ENCODE assay signal across 32 cellular contexts in the genomic region with DNA sequence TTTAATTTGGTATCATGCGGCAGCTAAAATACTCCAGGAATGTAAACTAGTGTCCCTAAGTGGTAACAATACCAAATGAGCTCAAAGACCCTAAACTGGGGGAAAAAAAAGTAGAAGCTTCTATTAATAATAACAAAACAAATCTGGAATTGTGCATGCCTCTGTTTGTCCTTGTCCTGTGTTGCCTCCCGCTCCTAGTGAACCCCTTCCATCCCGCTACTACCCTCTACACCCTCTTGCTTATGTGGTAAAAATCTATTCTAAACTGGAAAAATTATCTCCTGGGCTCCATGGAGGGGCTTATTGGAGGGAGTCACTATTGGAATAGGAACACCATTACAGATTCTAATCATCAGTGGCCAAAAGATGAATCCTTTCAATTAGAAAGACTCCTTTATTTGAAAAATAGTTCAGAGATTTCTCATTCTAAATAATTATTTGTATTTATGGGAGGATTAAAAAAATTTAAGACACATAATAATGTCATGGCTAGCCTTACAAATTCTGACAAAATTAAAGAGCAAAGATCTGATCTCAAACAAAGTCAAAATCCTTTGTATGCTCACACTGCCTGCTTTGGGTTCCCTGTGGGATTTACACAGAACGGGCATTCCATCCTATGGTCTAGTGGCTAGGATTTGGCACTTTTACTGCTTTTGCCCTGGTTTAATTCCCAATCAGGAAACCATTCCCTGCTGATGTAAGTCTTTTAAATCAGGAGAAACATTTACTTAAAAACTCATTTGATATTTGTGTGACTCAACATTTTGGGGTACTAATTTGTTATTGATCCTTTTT.
"Had no signal": no experiment of that assay in that cellular context is flagged by ENCODE, and none has a peak within 500 bp of the region (broad histone marks: within the 10 kb centered on the region; RNA-seq: fewer than 3 reads in every experiment).

No MANE protein-coding gene starts in this region.

- H3K4me2 ChIP-seq: hepatocyte had no signal

- FAIRE-seq: endometrium, endothelial cell of umbilical vein, TTC549 had no signal

- H3K9me3 Mint-ChIP-seq: activated CD4-positive, alpha-beta T cell treated with anti-CD3 and anti-CD28 coated beads, Interleukin-2, amount 10 ng/mL, durations not matched to agents 7 days and 5 days; activated CD8-positive, alpha-beta T cell treated with anti-CD3 and anti-CD28 coated beads for 36 hours; activated T-cell treated with anti-CD3 and anti-CD28 coated beads, Interleukin-2, amount 50 U/mL, for 4 hours; T-helper 2 cell treated with Interferon-gamma antibody and Interleukin-4, amounts not matched to agents 5 μg/mL and 100 μg/mL, for 36 hours had no signal

- H3K27me3 ChIP-seq: body of pancreas, colonic mucosa, esophagus squamous epithelium, gastroesophageal sphincter, heart right ventricle, hepatocyte had no signal

- H3K4me1 Mint-ChIP-seq: T-helper 17 cell, WTC11 had no signal

- H2AFZ ChIP-seq: hepatocyte had no signal

- DNase-seq: activated CD4-positive, alpha-beta T cell treated with anti-CD3 and anti-CD28 coated beads for 1 hour; activated CD4-positive, alpha-beta T cell treated with anti-CD3 and anti-CD28 coated beads for 4 hours; activated CD4-positive, alpha-beta T cell treated with anti-CD3 and anti-CD28 coated beads, Interleukin-2, amount 10 ng/mL, durations not matched to agents 7 days and 5 days; activated CD4-positive, alpha-beta T cell treated with anti-CD3 and anti-CD28 coated beads, Interleukin-2, amount 50 U/mL, for 4 hours; activated CD8-positive, alpha-beta memory T cell treated with anti-CD3 and anti-CD28 coated beads for 24 hours; activated CD8-positive, alpha-beta T cell treated with anti-CD3 and anti-CD28 coated beads for 36 hours; activated effector memory CD4-positive, alpha-beta T cell treated with Interleukin-2 at 50 U/mL for 16 hours; activated gamma-delta T cell treated with Interleukin-2 at 50 U/mL for 16 hours; activated naive CD4-positive, alpha-beta T cell treated with anti-CD3 and anti-CD28 coated beads, Interleukin-2, amount 50 U/mL, for 16 hours; activated naive CD4-positive, alpha-beta T cell treated with Interleukin-2 at 50 U/mL for 16 hours; activated T-cell treated with anti-CD3 and anti-CD28 coated beads, Interleukin-2, amount 50 U/mL, for 4 hours; amniotic stem cell; anterior cingulate cortex; body of pancreas; caudate nucleus; colonic mucosa; effector CD8-positive, alpha-beta T cell; esophagus squamous epithelium; foreskin melanocyte; heart right ventricle; T-helper 17 cell had no signal

- H3K36me3 ChIP-seq: colonic mucosa, esophagus squamous epithelium, gastroesophageal sphincter, heart right ventricle had no signal

- H3K36me3 Mint-ChIP-seq: activated naive CD8-positive, alpha-beta T cell had no signal

- ATAC-seq: activated CD8-positive, alpha-beta T cell treated with anti-CD3 and anti-CD28 coated beads for 36 hours; activated T-cell treated with anti-CD3 and anti-CD28 coated beads, Interleukin-2, amount 50 U/mL, for 4 hours; activated T-helper 17 cell treated with anti-CD3 and anti-CD28 coated beads, Interleukin-2, amount 50 U/mL, for 72 hours; body of pancreas; gastroesophageal sphincter; heart right ventricle; T-helper 17 cell; WTC11 had no signal

- H3K4me3 Mint-ChIP-seq: activated CD4-positive, alpha-beta T cell treated with anti-CD3 and anti-CD28 coated beads, Interleukin-2, amount 10 ng/mL, durations not matched to agents 7 days and 5 days; activated CD8-positive, alpha-beta T cell treated with anti-CD3 and anti-CD28 coated beads for 36 hours; activated naive CD8-positive, alpha-beta T cell; activated T-cell treated with anti-CD3 and anti-CD28 coated beads, Interleukin-2, amount 50 U/mL, for 4 hours; activated T-helper 17 cell treated with anti-CD3 and anti-CD28 coated beads, Interleukin-2, amount 50 U/mL, for 72 hours; T-helper 17 cell; T-helper 2 cell treated with Interferon-gamma antibody and Interleukin-4, amounts not matched to agents 5 μg/mL and 100 μg/mL, for 36 hours; WTC11 had no signal

- H3K27ac ChIP-seq: body of pancreas, colonic mucosa, epithelial cell of prostate, esophagus squamous epithelium, gastroesophageal sphincter, heart right ventricle, VCaP had no signal

- H3K27me3 Mint-ChIP-seq: activated CD4-positive, alpha-beta T cell treated with anti-CD3 and anti-CD28 coated beads, Interleukin-2, amount 10 ng/mL, durations not matched to agents 7 days and 5 days; activated CD8-positive, alpha-beta T cell treated with anti-CD3 and anti-CD28 coated beads for 36 hours; T-helper 17 cell had no signal

- H3K79me2 ChIP-seq: hepatocyte had no signal

- H3K4me3 ChIP-seq: body of pancreas, colonic mucosa, esophagus squamous epithelium, gastroesophageal sphincter, heart right ventricle, hepatocyte had no signal

- H3K4me1 ChIP-seq: body of pancreas, colonic mucosa, esophagus squamous epithelium, gastroesophageal sphincter, heart right ventricle had no signal

- H3K27ac Mint-ChIP-seq: activated CD4-positive, alpha-beta T cell treated with anti-CD3 and anti-CD28 coated beads, Interleukin-2, amount 10 ng/mL, durations not matched to agents 7 days and 5 days; activated CD8-positive, alpha-beta T cell treated with anti-CD3 and anti-CD28 coated beads for 36 hours; activated naive CD8-positive, alpha-beta T cell; activated T-helper 17 cell treated with anti-CD3 and anti-CD28 coated beads, Interleukin-2, amount 50 U/mL, for 72 hours; T-helper 17 cell; T-helper 2 cell treated with Interferon-gamma antibody and Interleukin-4, amounts not matched to agents 5 μg/mL and 100 μg/mL, for 36 hours; WTC11 had no signal

- H3K9me3 ChIP-seq: body of pancreas, colonic mucosa had no signal
